ENCODE assay signal across 8 cellular contexts in genomic region chr2:48530033-48530804, GRCh38. TPM values are rescaled to one million over a fixed set of nuclear protein-coding genes. Genes with fewer than 3 reads are reported as not detected.
DNase-seq lines count a peak whose midpoint lies in the region; ATAC-seq and TF ChIP-seq lines count a peak whose summit lies in the region.

A gene with protein sequence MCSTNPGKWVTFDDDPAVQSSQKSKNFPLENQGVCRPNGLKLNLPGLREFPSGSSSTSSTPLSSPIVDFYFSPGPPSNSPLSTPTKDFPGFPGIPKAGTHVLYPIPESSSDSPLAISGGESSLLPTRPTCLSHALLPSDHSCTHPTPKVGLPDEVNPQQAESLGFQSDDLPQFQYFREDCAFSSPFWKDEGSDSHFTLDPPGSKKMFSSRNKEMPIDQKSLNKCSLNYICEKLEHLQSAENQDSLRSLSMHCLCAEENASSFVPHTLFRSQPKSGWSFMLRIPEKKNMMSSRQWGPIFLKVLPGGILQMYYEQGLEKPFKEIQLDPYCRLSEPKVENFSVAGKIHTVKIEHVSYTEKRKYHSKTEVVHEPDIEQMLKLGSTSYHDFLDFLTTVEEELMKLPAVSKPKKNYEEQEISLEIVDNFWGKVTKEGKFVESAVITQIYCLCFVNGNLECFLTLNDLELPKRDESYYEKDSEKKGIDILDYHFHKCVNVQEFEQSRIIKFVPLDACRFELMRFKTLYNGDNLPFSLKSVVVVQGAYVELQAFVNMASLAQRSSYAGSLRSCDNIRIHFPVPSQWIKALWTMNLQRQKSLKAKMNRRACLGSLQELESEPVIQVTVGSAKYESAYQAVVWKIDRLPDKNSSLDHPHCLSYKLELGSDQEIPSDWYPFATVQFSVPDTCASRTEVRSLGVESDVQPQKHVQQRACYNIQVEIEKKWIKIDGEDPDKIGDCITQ (plus strand): TSS chr2:48530154. CDS start chr2:48580634, 50,480 bp downstream.

- H3K9me3 ChIP-seq in Caco-2 (no peaks in the 10 kb centered on the region), RWPE2 (ENCODE audit: severe bottlenecking) (no peaks in the 10 kb centered on the region), adrenal gland (replicated peaks in 1 of 3) (no peaks in the 10 kb centered on the region), gastrocnemius medialis (no peaks in the 10 kb centered on the region)

- H3K9me3 Mint-ChIP-seq in Caco-2 (ENCODE audit: unreplicated experiment): no peaks in the 10 kb centered on the region

- POLR2A ChIA-PET in Caco-2 (lab: Charles Lee): no interaction called here

- H3K27me3 ChIP-seq in Caco-2 (replicated peaks; ENCODE audit: control insufficient read depth, insufficient read depth, low read length) (no peaks in the 10 kb centered on the region), RWPE2 (ENCODE audit: insufficient read depth, poor library complexity, severe bottlenecking) (no peaks in the 10 kb centered on the region), adrenal gland (no peaks in the 10 kb centered on the region), gastrocnemius medialis (peaks cover 7 to 13% (median 7%) of the 10 kb centered on the region in 3 donors)

- CTCF ChIA-PET in Caco-2 (lab: Charles Lee): no interaction called here

- BruUV-seq in Caco-2 (replicated peaks; lab: Mats Ljungman, UMichigan): no TSS peak

- TF ChIP-seq CTCF in Caco-2 (IDR thresholded peaks at IDR 0.05; ENCODE audit: insufficient read depth in 1 of 2, low read depth in 1 of 2, low read length in 1 of 2, severe bottlenecking in 1 of 2, unreplicated experiment in 1 of 2): peak in 1 of 2 experiments; percentile 9
- no peak for TF ChIP-seq CTCF in RWPE2 (IDR thresholded peaks at IDR 0.05; ENCODE audit: poor library complexity, severe bottlenecking)
- TF ChIP-seq CTCF in adrenal gland (IDR thresholded peaks at IDR 0.05): peak in 1 of 6 experiments; percentile 21
- no peak for TF ChIP-seq CTCF in gastrocnemius medialis (IDR thresholded peaks at IDR 0.05 in 4 of 5, conservative IDR thresholded peaks at IDR 0.05 in 1 of 5)

- peak within 1 kb of the TSS; percentile 82 for H3K4me3 Mint-ChIP-seq in Caco-2 (ENCODE audit: unreplicated experiment)

- intact Hi-C loops in Caco-2 (cut with micrococcal nuclease; ENCODE audit: unreplicated experiment) (loop anchor here (2.0 kb wide), 1 partner anchor 59 kb away; no protein-coding TSS in a partner anchor), adrenal gland (cut with DNase I) (no loop called here), gastrocnemius medialis (cut with DNase I; ENCODE audit: low total_unique reads) (no loop called here)

- DNase-seq in Caco-2 (peak; percentile 42 to 45), RWPE2 (ENCODE audit: low spot score) (no peak), adrenal gland (peak in 6 of 7 donors; percentile 29 to 63 (median 40)), gastrocnemius medialis (peak in 1 of 2 donors; percentile 19), HPDE6-E6E7 (ENCODE audit: extremely low spot score) (no peak)

- H3K4me1 Mint-ChIP-seq in Caco-2 (ENCODE audit: low read depth, unreplicated experiment): peaks cover 7% of the 10 kb centered on the region

- no peak for TF ChIP-seq POLR2A in adrenal gland (IDR thresholded peaks at IDR 0.05)
- TF ChIP-seq POLR2A in gastrocnemius medialis (IDR thresholded peaks at IDR 0.05): no peak

- H3K27ac ChIP-seq in RWPE2 (ENCODE audit: poor library complexity, severe bottlenecking) (no peak within 1 kb of the TSS), adrenal gland (peak within 1 kb of the TSS in 4 of 5 donors; percentile 10 to 79 (median 39)), gastrocnemius medialis (peak within 1 kb of the TSS; percentile 76 to 86 (median 82))

- WGBS in adrenal gland, 4 donors: 0 to 7% (median 1%) methylated on average over 6 to 60 of the region's 62 CpGs

- H3K4me1 ChIP-seq in Caco-2 (no peaks in the 10 kb centered on the region), RWPE2 (ENCODE audit: insufficient read depth, poor library complexity, severe bottlenecking) (peaks cover 6% of the 10 kb centered on the region), adrenal gland (replicated peaks in 1 of 2) (peaks cover 0 to 11% of the 10 kb centered on the region in 2 donors), gastrocnemius medialis (peaks cover 22 to 29% of the 10 kb centered on the region in 2 donors)

- no peaks in the 10 kb centered on the region for H3K27me3 Mint-ChIP-seq in Caco-2 (ENCODE audit: insufficient read depth, unreplicated experiment)

- H3K36me3 ChIP-seq in Caco-2 (ENCODE audit: control insufficient read depth, insufficient read depth, low read length): no peaks in the 10 kb centered on the region
- H3K36me3 ChIP-seq in RWPE2 (ENCODE audit: low read depth): no peaks in the 10 kb centered on the region
- H3K36me3 ChIP-seq in adrenal gland (replicated peaks in 1 of 2): no peaks in the 10 kb centered on the region
- H3K36me3 ChIP-seq in gastrocnemius medialis: no peaks in the 10 kb centered on the region

- H3K36me3 Mint-ChIP-seq in Caco-2 (ENCODE audit: insufficient read depth, unreplicated experiment): peaks cover 17% of the 10 kb centered on the region

- H3K4me3 ChIP-seq in Caco-2 (ENCODE audit: low read depth, low read length) (peak within 1 kb of the TSS; percentile 61), RWPE2 (ENCODE audit: severe bottlenecking) (peak within 1 kb of the TSS; percentile 49), adrenal gland (peak within 1 kb of the TSS in 3 of 4 donors; percentile 15 to 86 (median 85)), iPS-11a (ENCODE audit: low read depth, low read length) (peak within 1 kb of the TSS; percentile 69), gastrocnemius medialis (peak within 1 kb of the TSS; percentile 69 to 75 (median 74))

- in situ Hi-C loops in gastrocnemius medialis (cut with MboI; ENCODE audit: low sequenced_read_pairs in 4 of 4): no loop called here

- H3K27ac Mint-ChIP-seq in Caco-2 (ENCODE audit: unreplicated experiment): no peak within 1 kb of the TSS

- peak; percentile 55 for ATAC-seq in GM21723 (IDR thresholded peaks at IDR 0.05; ENCODE audit: unreplicated experiment)
- peak; percentile 64 for ATAC-seq in RWPE2 (ENCODE audit: low read depth)
- ATAC-seq in gastrocnemius medialis: peak in 1 of 2 donors; percentile 14
- no peak for ATAC-seq in GM18517 (IDR thresholded peaks at IDR 0.05; ENCODE audit: unreplicated experiment)

RNA-seq across cellular contexts. Expression of the gene that starts here (rescaled TPM):
- total RNA-seq in Caco-2 (2022) (1.5 and 1.8 TPM in 2 replicates), adrenal gland (10 to 100 TPM; 11.6 to 51.1 (median 18.8) TPM), gastrocnemius medialis (1 to 10 TPM; 2.6 to 5.2 (median 3.5) TPM)
- 1 to 10 TPM; 4.6 to 7.2 (median 5.6) TPM for polyA plus RNA-seq in adrenal gland

Comparison
In these comparisons a context has a peak if more than half of its experiments do, and no peak if none do; other contexts are left out.
1. DNase-seq: peak in Caco-2 (2 of 2) and adrenal gland (6 of 7); none in RWPE2 (single experiment) and HPDE6-E6E7 (single experiment).
2. Peak in every context shown above with its lines, with median percentiles within 50 percentile points of each other: H3K4me3 ChIP-seq.